8 cellular contexts compared by ENCODE assay signal in the genomic region with DNA sequence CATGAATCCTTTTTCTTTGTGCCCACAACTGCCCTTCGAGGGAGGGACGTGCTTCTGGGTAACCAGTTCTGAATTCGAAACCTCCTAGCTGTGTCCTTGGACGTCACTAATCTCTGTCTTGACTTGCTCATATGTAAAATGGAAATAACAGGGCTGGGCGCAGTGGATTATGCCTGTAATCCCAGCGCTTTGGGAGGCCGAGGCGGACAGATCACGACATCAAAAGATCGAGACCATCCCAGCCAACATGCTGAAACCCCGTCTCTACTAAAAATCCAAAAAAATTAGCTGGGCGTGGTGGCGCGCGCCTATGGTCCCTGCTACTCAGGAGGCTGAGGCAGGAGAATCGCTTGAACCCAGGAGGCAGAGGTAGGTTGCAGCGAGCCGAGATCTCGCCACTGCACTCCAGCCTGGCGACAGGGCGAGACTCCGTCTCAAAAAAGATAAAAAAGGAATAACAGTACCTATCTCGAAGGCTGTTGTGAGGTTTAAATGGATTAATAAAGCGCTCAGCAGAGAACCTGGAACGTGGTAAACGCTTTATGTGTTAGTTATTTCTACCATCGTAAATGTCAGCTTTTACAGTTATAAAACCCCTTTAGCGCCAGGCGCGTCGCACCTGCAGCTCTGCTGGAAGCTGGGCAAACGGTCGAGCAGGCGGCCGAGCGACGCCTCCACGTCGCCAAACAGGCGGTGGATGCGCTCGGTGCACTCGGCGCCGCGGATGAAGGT. TPM values are rescaled to one million over a fixed set of nuclear protein-coding genes. Genes with fewer than 3 reads are reported as not detected.
DNase-seq lines count a peak whose midpoint lies in the region; ATAC-seq, FAIRE-seq and TF ChIP-seq lines count a peak whose summit lies in the region.

No MANE protein-coding gene starts in this region.

- peaks cover 19% of the 10 kb centered on the region for H3K4me1 ChIP-seq in astrocyte (ENCODE audit: insufficient read depth, low read length)
- peaks cover 39% of the 10 kb centered on the region for H3K4me1 ChIP-seq in HepG2 (ENCODE audit: insufficient read depth, low read length)

- peaks cover 87% of the 10 kb centered on the region for H3K79me2 ChIP-seq in astrocyte (ENCODE audit: insufficient read depth, low read length)
- H3K79me2 ChIP-seq in HepG2 (ENCODE audit: insufficient read depth, low read length), result peaks cover 52% of the 10 kb centered on the region

- H3K4me2 ChIP-seq in astrocyte (ENCODE audit: low read length) (peak overlapping the region; percentile 99), HepG2 (ENCODE audit: low read depth, low read length) (peak overlapping the region; percentile 90)

- no peaks in the 10 kb centered on the region for H3K9me3 Mint-ChIP-seq in astrocyte (ENCODE audit: unreplicated experiment)

- no peak for TF ChIP-seq POLR2A in HepG2 (IDR thresholded peaks at IDR 0.05; ENCODE audit: insufficient read depth in 1 of 2, low read depth in 2 of 2, low read length in 2 of 2)

- BruUV-seq in HepG2 (replicated peaks; lab: Mats Ljungman, UMichigan), result TSS peak; percentile 75

- TF ChIP-seq EP300 in HepG2 (IDR thresholded peaks at IDR 0.05; ENCODE audit: low read depth in 2 of 2, low read length in 2 of 2) (no peak), HepG2 (CRISPR knock-in tag; IDR thresholded peaks at IDR 0.05; ENCODE audit: borderline replicate concordance) (no peak)

- CTCF ChIA-PET in HepG2 (lab: Yijun Ruan, JAX; ENCODE audit: low intra/inter-chr PET ratio, low total read pairs), result interaction anchor here (1.0 to 1.6 kb wide), 2 partner anchors 12 to 27 kb away, joined by 4 to 10 read pairs; partner anchors contain the start of gene VPS4A

- no peak for TF ChIP-seq CTCF in astrocyte (IDR thresholded peaks at IDR 0.05; ENCODE audit: insufficient read depth, low read depth, low read length)
- no peak for TF ChIP-seq CTCF in HepG2 (CRISPR knock-in tag; IDR thresholded peaks at IDR 0.05)
- no peak for TF ChIP-seq CTCF in GM20000 (IDR thresholded peaks at IDR 0.05; ENCODE audit: extremely low read depth, missing control alignments)

- H3K27ac ChIP-seq in astrocyte (ENCODE audit: low read depth, low read length), result peak overlapping the region; percentile 77
- H3K27ac ChIP-seq in HepG2 (ENCODE audit: extremely low read length, insufficient read depth, low read length), result peak overlapping the region; percentile 86

- POLR2A ChIA-PET in HepG2 (lab: Yijun Ruan, JAX), result interaction anchor here (0.6 to 6.0 kb wide), 9 partner anchors 9 to 385 kb away, joined by 3 to 52 read pairs (median 4); partner anchors contain the start of genes PDF and TMED6

- H3K27me3 Mint-ChIP-seq in astrocyte (ENCODE audit: low read depth, unreplicated experiment), result no peaks in the 10 kb centered on the region

- H3K36me3 Mint-ChIP-seq in astrocyte (ENCODE audit: low read depth, unreplicated experiment), result peaks cover 16% of the 10 kb centered on the region

- DNase-seq in NCI-H510A treated with DMSO at 0.1 percent for 48 hours (lab: John Stamatoyannopoulos, UW) (peak; percentile 45), NCI-H510A (lab: John Stamatoyannopoulos, UW) (no peak), astrocyte (ENCODE audit: low read depth) (no peak), HepG2 (ENCODE audit: low spot score) (no peak), superior temporal gyrus (ENCODE audit: extremely low spot score) (peak; percentile 40), NCI-H187 treated with DMSO at 0.1 percent for 48 hours (lab: John Stamatoyannopoulos, UW) (no peak), epidermal melanocyte (ENCODE audit: insufficient read length, low spot score) (no peak), GM20000 (ENCODE audit: low spot score) (no peak)

- FAIRE-seq in astrocyte (lab: Jason Lieb, UNC) (no peak), HepG2 (lab: Jason Lieb, UNC) (no peak)

- H2AFZ ChIP-seq in astrocyte (ENCODE audit: low read depth, low read length) (peak overlapping the region; percentile 85), HepG2 (ENCODE audit: low read length) (no peak overlapping the region)

- in situ Hi-C loops in HepG2 (cut with HindIII; ENCODE audit: extremely low pct_ligation_motif_present, low pct_unique_long_range_greater_than_20kb), result no loop called here

- H3K36me3 ChIP-seq in astrocyte (ENCODE audit: insufficient read depth, low read length) (peaks cover 46% of the 10 kb centered on the region), HepG2 (replicated peaks in 1 of 2; ENCODE audit: control insufficient read depth in 1 of 2, insufficient read depth in 2 of 2, low read length in 2 of 2) (peaks cover 23 to 52% of the 10 kb centered on the region in 2 experiments)

- H3K4me1 Mint-ChIP-seq in astrocyte (ENCODE audit: low read depth, unreplicated experiment), result peaks cover 18% of the 10 kb centered on the region

- no peaks in the 10 kb centered on the region for H3K9me3 ChIP-seq in astrocyte (ENCODE audit: insufficient read depth, low read depth, low read length)
- no peaks in the 10 kb centered on the region for H3K9me3 ChIP-seq in HepG2 (ENCODE audit: low read length)

- H3K4me3 Mint-ChIP-seq in astrocyte (ENCODE audit: unreplicated experiment), result peak overlapping the region; percentile 100

- H4K20me1 ChIP-seq in astrocyte (ENCODE audit: insufficient read depth, low read length), result peaks cover 3% of the 10 kb centered on the region
- no peaks in the 10 kb centered on the region for H4K20me1 ChIP-seq in HepG2 (ENCODE audit: insufficient read depth, low read length)

- peak overlapping the region; percentile 90 for H3K9ac ChIP-seq in astrocyte (ENCODE audit: low read length)
- H3K9ac ChIP-seq in HepG2 (ENCODE audit: insufficient read depth, low read depth, low read length), result peak overlapping the region; percentile 91

- intact Hi-C loops in HepG2 (cut with micrococcal nuclease; ENCODE audit: unreplicated experiment), result loop anchor here (1.0 kb wide), 2 partner anchors 8 to 188 kb away; partner anchors contain the start of gene PDF

- H3K27me3 ChIP-seq in astrocyte (ENCODE audit: insufficient read depth, low read length), result no peaks in the 10 kb centered on the region
- H3K27me3 ChIP-seq in HepG2 (ENCODE audit: control insufficient read depth in 1 of 2, insufficient read depth in 2 of 2, low read length in 2 of 2), result no peaks in the 10 kb centered on the region; a peak in 1 of 5 replicates

- H3K27ac Mint-ChIP-seq in astrocyte (ENCODE audit: unreplicated experiment), result peak overlapping the region; percentile 90

- WGBS in HepG2 (ENCODE audit: low lambda C conversion rate), result 16% methylated on average over 39 of the region's 46 CpGs

- TF ChIP-seq RAD21 in HepG2 (CRISPR knock-in tag; IDR thresholded peaks at IDR 0.05), result no peak

- ATAC-seq in HepG2, result peak; percentile 1; the same call in 1 of the 3 replicates

- H3K4me3 ChIP-seq in astrocyte (ENCODE audit: insufficient read depth, low read depth, low read length) (peak overlapping the region; percentile 90), HepG2 (replicated peaks in 1 of 3; ENCODE audit: insufficient read depth in 1 of 3, low read depth in 2 of 3, low read length in 3 of 3) (peak overlapping the region; percentile 79 to 94 (median 86))

RNA-seq across cellular contexts. Expression of gene COG8, which starts 0.6 kb away (rescaled TPM):
- total RNA-seq in astrocyte (32.4 and 36.7 TPM in 2 replicates), HepG2 (2016; rRNA removed; fragmentation: Illumina TruSeq; extraction: Trizol) (52.1 and 55.3 TPM in 2 replicates)
- total RNA-seq in HepG2 (2016; cell fraction: cytosol; rRNA removed; fragmentation: Illumina TruSeq; extraction: Trizol; ENCODE audit: low read depth), result 10.7 and 10.9 TPM in 2 replicates
- 51.4 and 55.0 TPM in 2 replicates for total RNA-seq in HepG2 (2016; cell fraction: insoluble cytoplasmic fraction; rRNA removed; fragmentation: Illumina TruSeq; extraction: Trizol)
- total RNA-seq in HepG2 (2016; cell fraction: membrane; rRNA removed; fragmentation: Illumina TruSeq; extraction: Trizol), result 19.3 and 21.7 TPM in 2 replicates
- total RNA-seq in HepG2 (2016; cell fraction: nucleus; rRNA removed; fragmentation: Illumina TruSeq; extraction: Trizol), result 36.9 and 39.9 TPM in 2 replicates
- 45.5 and 53.9 TPM in 2 replicates for polyA plus RNA-seq in HepG2 (2011; rRNA removed)
- 41.6 and 42.2 TPM in 2 replicates for polyA plus RNA-seq in HepG2 (2011; cell fraction: cytosol; rRNA removed)
- polyA plus RNA-seq in HepG2 (2011; cell fraction: nucleus; rRNA removed), result 54.2 and 55.8 TPM in 2 replicates
- 25.6 and 25.8 TPM in 2 replicates for polyA plus RNA-seq in HepG2 (2012)
- 4.5 and 4.6 TPM in 2 replicates for polyA plus RNA-seq in HepG2 (2016; cell fraction: cytosol; fragmentation: Illumina TruSeq; extraction: Trizol; ENCODE audit: low read depth)
- 43.6 and 45.3 TPM in 2 replicates for polyA plus RNA-seq in HepG2 (2016; cell fraction: insoluble cytoplasmic fraction; fragmentation: Illumina TruSeq; extraction: Trizol; ENCODE audit: low read depth)
- 8.1 and 10.3 TPM in 2 replicates for polyA plus RNA-seq in HepG2 (2016; cell fraction: membrane; fragmentation: Illumina TruSeq; extraction: Trizol; ENCODE audit: low read depth)
- 58.0 and 62.4 TPM in 2 replicates for polyA plus RNA-seq in HepG2 (2016; cell fraction: nucleus; fragmentation: Illumina TruSeq; extraction: Trizol; ENCODE audit: insufficient read depth, low read depth)
- 107 and 148 TPM in 2 replicates for polyA minus RNA-seq in HepG2 (2011; rRNA and poly(A)+ RNA removed; ENCODE audit: low replicate concordance)
- polyA minus RNA-seq in HepG2 (2011; cell fraction: cytosol; rRNA and poly(A)+ RNA removed), result 58.2 and 58.3 TPM in 2 replicates
- 63.6 and 70.5 TPM in 2 replicates for polyA minus RNA-seq in HepG2 (2011; cell fraction: nucleus; rRNA and poly(A)+ RNA removed)

RNA-seq across cellular contexts. Expression of gene NIP7, which starts 0.8 kb away (rescaled TPM):
- 34.3 and 35.7 TPM in 2 replicates for total RNA-seq in astrocyte
- 114 and 144 TPM in 2 replicates for total RNA-seq in HepG2 (2016; rRNA removed; fragmentation: Illumina TruSeq; extraction: Trizol)
- total RNA-seq in HepG2 (2016; cell fraction: cytosol; rRNA removed; fragmentation: Illumina TruSeq; extraction: Trizol; ENCODE audit: low read depth), result 18.2 and 22.3 TPM in 2 replicates
- total RNA-seq in HepG2 (2016; cell fraction: insoluble cytoplasmic fraction; rRNA removed; fragmentation: Illumina TruSeq; extraction: Trizol), result 111 and 158 TPM in 2 replicates
- 44.6 and 49.9 TPM in 2 replicates for total RNA-seq in HepG2 (2016; cell fraction: membrane; rRNA removed; fragmentation: Illumina TruSeq; extraction: Trizol)
- total RNA-seq in HepG2 (2016; cell fraction: nucleus; rRNA removed; fragmentation: Illumina TruSeq; extraction: Trizol), result 41.5 and 45.6 TPM in 2 replicates
- 14.0 and 15.3 TPM in 2 replicates for polyA plus RNA-seq in HepG2 (2011; rRNA removed)
- polyA plus RNA-seq in HepG2 (2011; cell fraction: cytosol; rRNA removed), result 14.2 and 20.2 TPM in 2 replicates
- 6.7 and 10.3 TPM in 2 replicates for polyA plus RNA-seq in HepG2 (2011; cell fraction: nucleus; rRNA removed)
- polyA plus RNA-seq in HepG2 (2012), result 36.0 and 46.6 TPM in 2 replicates
- polyA plus RNA-seq in HepG2 (2016; cell fraction: cytosol; fragmentation: Illumina TruSeq; extraction: Trizol; ENCODE audit: low read depth), result 8.3 and 9.9 TPM in 2 replicates
- 140 and 161 TPM in 2 replicates for polyA plus RNA-seq in HepG2 (2016; cell fraction: insoluble cytoplasmic fraction; fragmentation: Illumina TruSeq; extraction: Trizol; ENCODE audit: low read depth)
- 25.6 and 25.8 TPM in 2 replicates for polyA plus RNA-seq in HepG2 (2016; cell fraction: membrane; fragmentation: Illumina TruSeq; extraction: Trizol; ENCODE audit: low read depth)
- 69.5 and 74.1 TPM in 2 replicates for polyA plus RNA-seq in HepG2 (2016; cell fraction: nucleus; fragmentation: Illumina TruSeq; extraction: Trizol; ENCODE audit: insufficient read depth, low read depth)
- polyA minus RNA-seq in HepG2 (2011; rRNA and poly(A)+ RNA removed; ENCODE audit: low replicate concordance), result 18.1 and 22.6 TPM in 2 replicates
- polyA minus RNA-seq in HepG2 (2011; cell fraction: cytosol; rRNA and poly(A)+ RNA removed), result 14.7 and 15.0 TPM in 2 replicates
- 21.9 and 26.0 TPM in 2 replicates for polyA minus RNA-seq in HepG2 (2011; cell fraction: nucleus; rRNA and poly(A)+ RNA removed)

RNA-seq across cellular contexts. Expression of gene PDF, which starts 8.3 kb away (rescaled TPM):
- total RNA-seq in astrocyte, result 14.9 and 15.0 TPM in 2 replicates
- total RNA-seq in HepG2 (2016; rRNA removed; fragmentation: Illumina TruSeq; extraction: Trizol), result 26.8 and 48.8 TPM in 2 replicates
- 18.2 and 24.6 TPM in 2 replicates for total RNA-seq in HepG2 (2016; cell fraction: cytosol; rRNA removed; fragmentation: Illumina TruSeq; extraction: Trizol; ENCODE audit: low read depth)
- total RNA-seq in HepG2 (2016; cell fraction: insoluble cytoplasmic fraction; rRNA removed; fragmentation: Illumina TruSeq; extraction: Trizol), result 28.5 and 44.0 TPM in 2 replicates
- 38.4 and 44.7 TPM in 2 replicates for total RNA-seq in HepG2 (2016; cell fraction: membrane; rRNA removed; fragmentation: Illumina TruSeq; extraction: Trizol)
- total RNA-seq in HepG2 (2016; cell fraction: nucleus; rRNA removed; fragmentation: Illumina TruSeq; extraction: Trizol), result 29.9 and 30.3 TPM in 2 replicates
- polyA plus RNA-seq in HepG2 (2011; rRNA removed), result 12.4 and 15.5 TPM in 2 replicates
- 22.8 and 23.1 TPM in 2 replicates for polyA plus RNA-seq in HepG2 (2011; cell fraction: cytosol; rRNA removed)
- 24.7 and 25.0 TPM in 2 replicates for polyA plus RNA-seq in HepG2 (2011; cell fraction: nucleus; rRNA removed)
- polyA plus RNA-seq in HepG2 (2012), result 6.4 and 8.7 TPM in 2 replicates
- 23.5 and 29.1 TPM in 2 replicates for polyA plus RNA-seq in HepG2 (2016; cell fraction: cytosol; fragmentation: Illumina TruSeq; extraction: Trizol; ENCODE audit: low read depth)
- polyA plus RNA-seq in HepG2 (2016; cell fraction: insoluble cytoplasmic fraction; fragmentation: Illumina TruSeq; extraction: Trizol; ENCODE audit: low read depth), result 23.7 and 27.1 TPM in 2 replicates
- polyA plus RNA-seq in HepG2 (2016; cell fraction: membrane; fragmentation: Illumina TruSeq; extraction: Trizol; ENCODE audit: low read depth), result 21.1 and 25.6 TPM in 2 replicates
- 37.8 and 54.6 TPM in 2 replicates for polyA plus RNA-seq in HepG2 (2016; cell fraction: nucleus; fragmentation: Illumina TruSeq; extraction: Trizol; ENCODE audit: insufficient read depth, low read depth)
- 4.4 and 16.0 TPM in 2 replicates for polyA minus RNA-seq in HepG2 (2011; rRNA and poly(A)+ RNA removed; ENCODE audit: low replicate concordance)
- polyA minus RNA-seq in HepG2 (2011; cell fraction: cytosol; rRNA and poly(A)+ RNA removed), result 15.6 and 19.5 TPM in 2 replicates
- polyA minus RNA-seq in HepG2 (2011; cell fraction: nucleus; rRNA and poly(A)+ RNA removed), result 6.3 and 19.4 TPM in 2 replicates

RNA-seq across cellular contexts. Expression of gene TMED6, which starts 12.9 kb away (rescaled TPM):
- 0.58 and 0.64 TPM in 2 replicates for total RNA-seq in astrocyte
- 6.4 and 14.4 TPM in 2 replicates for total RNA-seq in HepG2 (2016; rRNA removed; fragmentation: Illumina TruSeq; extraction: Trizol)
- 2.9 and 4.8 TPM in 2 replicates for total RNA-seq in HepG2 (2016; cell fraction: cytosol; rRNA removed; fragmentation: Illumina TruSeq; extraction: Trizol; ENCODE audit: low read depth)
- 9.7 and 13.1 TPM in 2 replicates for total RNA-seq in HepG2 (2016; cell fraction: insoluble cytoplasmic fraction; rRNA removed; fragmentation: Illumina TruSeq; extraction: Trizol)
- 4.0 and 4.4 TPM in 2 replicates for total RNA-seq in HepG2 (2016; cell fraction: membrane; rRNA removed; fragmentation: Illumina TruSeq; extraction: Trizol)
- 9.6 and 11.2 TPM in 2 replicates for total RNA-seq in HepG2 (2016; cell fraction: nucleus; rRNA removed; fragmentation: Illumina TruSeq; extraction: Trizol)
- polyA plus RNA-seq in HepG2 (2011; rRNA removed), result 9.8 and 10.5 TPM in 2 replicates
- polyA plus RNA-seq in HepG2 (2011; cell fraction: cytosol; rRNA removed), result 8.0 and 12.8 TPM in 2 replicates
- polyA plus RNA-seq in HepG2 (2011; cell fraction: nucleus; rRNA removed), result 3.0 and 4.5 TPM in 2 replicates
- 6.0 and 10.3 TPM in 2 replicates for polyA plus RNA-seq in HepG2 (2012)
- 3.8 and 4.3 TPM in 2 replicates for polyA plus RNA-seq in HepG2 (2016; cell fraction: cytosol; fragmentation: Illumina TruSeq; extraction: Trizol; ENCODE audit: low read depth)
- polyA plus RNA-seq in HepG2 (2016; cell fraction: insoluble cytoplasmic fraction; fragmentation: Illumina TruSeq; extraction: Trizol; ENCODE audit: low read depth), result 7.5 and 10.5 TPM in 2 replicates
- 3.5 and 4.2 TPM in 2 replicates for polyA plus RNA-seq in HepG2 (2016; cell fraction: membrane; fragmentation: Illumina TruSeq; extraction: Trizol; ENCODE audit: low read depth)
- 17.8 and 20.3 TPM in 2 replicates for polyA plus RNA-seq in HepG2 (2016; cell fraction: nucleus; fragmentation: Illumina TruSeq; extraction: Trizol; ENCODE audit: insufficient read depth, low read depth)
- 1.3 and 10.3 TPM in 2 replicates for polyA minus RNA-seq in HepG2 (2011; rRNA and poly(A)+ RNA removed; ENCODE audit: low replicate concordance)
- polyA minus RNA-seq in HepG2 (2011; cell fraction: cytosol; rRNA and poly(A)+ RNA removed), result 1.6 and 2.7 TPM in 2 replicates
- 6.2 and 6.7 TPM in 2 replicates for polyA minus RNA-seq in HepG2 (2011; cell fraction: nucleus; rRNA and poly(A)+ RNA removed)

RNA-seq across cellular contexts. Expression of gene VPS4A, which starts 27.6 kb away (rescaled TPM):
- total RNA-seq in astrocyte, result 27.9 and 28.9 TPM in 2 replicates
- total RNA-seq in HepG2 (2016; rRNA removed; fragmentation: Illumina TruSeq; extraction: Trizol), result 21.0 and 27.9 TPM in 2 replicates
- total RNA-seq in HepG2 (2016; cell fraction: cytosol; rRNA removed; fragmentation: Illumina TruSeq; extraction: Trizol; ENCODE audit: low read depth), result 22.9 and 26.6 TPM in 2 replicates
- total RNA-seq in HepG2 (2016; cell fraction: insoluble cytoplasmic fraction; rRNA removed; fragmentation: Illumina TruSeq; extraction: Trizol), result 20.6 and 26.3 TPM in 2 replicates
- total RNA-seq in HepG2 (2016; cell fraction: membrane; rRNA removed; fragmentation: Illumina TruSeq; extraction: Trizol), result 35.0 and 37.1 TPM in 2 replicates
- total RNA-seq in HepG2 (2016; cell fraction: nucleus; rRNA removed; fragmentation: Illumina TruSeq; extraction: Trizol), result 20.1 and 24.2 TPM in 2 replicates
- 13.2 and 15.7 TPM in 2 replicates for polyA plus RNA-seq in HepG2 (2011; rRNA removed)
- 13.5 TPM in 2 replicates for polyA plus RNA-seq in HepG2 (2011; cell fraction: cytosol; rRNA removed)
- 19.8 and 23.6 TPM in 2 replicates for polyA plus RNA-seq in HepG2 (2011; cell fraction: nucleus; rRNA removed)
- 35.1 and 39.0 TPM in 2 replicates for polyA plus RNA-seq in HepG2 (2012)
- 17.7 and 22.9 TPM in 2 replicates for polyA plus RNA-seq in HepG2 (2016; cell fraction: cytosol; fragmentation: Illumina TruSeq; extraction: Trizol; ENCODE audit: low read depth)
- polyA plus RNA-seq in HepG2 (2016; cell fraction: insoluble cytoplasmic fraction; fragmentation: Illumina TruSeq; extraction: Trizol; ENCODE audit: low read depth), result 25.9 and 27.3 TPM in 2 replicates
- 29.1 and 33.5 TPM in 2 replicates for polyA plus RNA-seq in HepG2 (2016; cell fraction: membrane; fragmentation: Illumina TruSeq; extraction: Trizol; ENCODE audit: low read depth)
- 40.5 and 45.1 TPM in 2 replicates for polyA plus RNA-seq in HepG2 (2016; cell fraction: nucleus; fragmentation: Illumina TruSeq; extraction: Trizol; ENCODE audit: insufficient read depth, low read depth)
- 26.2 and 31.9 TPM in 2 replicates for polyA minus RNA-seq in HepG2 (2011; rRNA and poly(A)+ RNA removed; ENCODE audit: low replicate concordance)
- polyA minus RNA-seq in HepG2 (2011; cell fraction: cytosol; rRNA and poly(A)+ RNA removed), result 8.4 and 11.2 TPM in 2 replicates
- polyA minus RNA-seq in HepG2 (2011; cell fraction: nucleus; rRNA and poly(A)+ RNA removed), result 15.3 and 19.3 TPM in 2 replicates

Comparison
In these comparisons a context has a peak if more than half of its experiments do, and no peak if none do; other contexts are left out.
1. DNase-seq: peak in NCI-H510A treated with DMSO at 0.1 percent for 48 hours (single experiment) and superior temporal gyrus (single experiment); none in NCI-H510A (single experiment), astrocyte (single experiment), HepG2 (single experiment), NCI-H187 treated with DMSO at 0.1 percent for 48 hours (single experiment), epidermal melanocyte (single experiment) and GM20000 (single experiment).